In genomic region chr18:45526120-45526841, GRCh38 we compare ENCODE assay signal across 10 cellular contexts.
A peak's percentile ranks its signal among the peaks of the same experiment; 100 is the strongest.
DNase-seq lines count a peak whose midpoint lies in the region; ATAC-seq and TF ChIP-seq lines count a peak whose summit lies in the region.
"Had no signal": no experiment of that assay in that cellular context is flagged by ENCODE, and none has a peak within 500 bp of the region (broad histone marks: within the 10 kb centered on the region; RNA-seq: fewer than 3 reads in every experiment).

No MANE protein-coding gene starts in this region.

- H3K4me1 Mint-ChIP-seq in WTC11: no peaks in the 10 kb centered on the region
- H3K4me1 Mint-ChIP-seq: natural killer cell had no signal

- H3K9me3 Mint-ChIP-seq in WTC11: no peaks in the 10 kb centered on the region
- H3K9me3 Mint-ChIP-seq: natural killer cell had no signal

- peaks cover 12% of the 10 kb centered on the region for H3K4me1 ChIP-seq in vagina

- H3K9me3 ChIP-seq in vagina: no peaks in the 10 kb centered on the region

- H3K36me3 Mint-ChIP-seq in WTC11: no peaks in the 10 kb centered on the region
- H3K36me3 Mint-ChIP-seq: natural killer cell had no signal

- peak overlapping the region; percentile 0 for H3K27ac ChIP-seq in vagina
- H3K27ac ChIP-seq: KMS-11 had no signal

- DNase-seq in Right ventricle myocardium superior (no peak), cardiac septum (ENCODE audit: low spot score) (no peak), choroid plexus epithelial cell (ENCODE audit: low read depth) (peak; percentile 58), kidney epithelial cell (ENCODE audit: low read depth) (no peak), vagina (ENCODE audit: extremely low spot score in 2 of 2) (no peak), WTC11 (ENCODE audit: low spot score) (no peak), amygdala (lab: John Stamatoyannopoulos, UW) (no peak), A172 (ENCODE audit: low spot score) (no peak)
- DNase-seq: natural killer cell had no signal

- ATAC-seq in Right ventricle myocardium superior (ENCODE audit: poor library complexity) (peak; percentile 18), WTC11 (no peak)
- ATAC-seq: natural killer cell had no signal

- POLR2A ChIA-PET in WTC11 (lab: Charles Lee): no interaction called here

- no peaks in the 10 kb centered on the region for H3K27me3 Mint-ChIP-seq in WTC11 (ENCODE audit: low read depth)

- H3K36me3 ChIP-seq in kidney epithelial cell (ENCODE audit: control insufficient read depth, insufficient read depth, low read length) (no peaks in the 10 kb centered on the region), vagina (no peaks in the 10 kb centered on the region)

- H3K4me3 ChIP-seq in choroid plexus epithelial cell (ENCODE audit: low read depth, low read length) (no peak overlapping the region), kidney epithelial cell (ENCODE audit: low read depth, low read length) (no peak overlapping the region), vagina (no peak overlapping the region)

- H3K27ac Mint-ChIP-seq in WTC11: no peak overlapping the region
- H3K27ac Mint-ChIP-seq: natural killer cell had no signal

- no peak for TF ChIP-seq POLR2A in vagina (IDR thresholded peaks at IDR 0.05)

- no peaks in the 10 kb centered on the region for H3K27me3 ChIP-seq in kidney epithelial cell (ENCODE audit: control insufficient read depth, insufficient read depth, low read length)
- no peaks in the 10 kb centered on the region for H3K27me3 ChIP-seq in vagina

- H3K4me3 Mint-ChIP-seq in WTC11: no peak overlapping the region
- H3K4me3 Mint-ChIP-seq: natural killer cell had no signal

- TF ChIP-seq CTCF in choroid plexus epithelial cell (conservative IDR thresholded peaks at IDR 0.05; ENCODE audit: low read depth, low read length) (peak; percentile 41), kidney epithelial cell (IDR thresholded peaks at IDR 0.05; ENCODE audit: insufficient read depth, low read length, poor library complexity, severe bottlenecking) (peak; percentile 5), vagina (IDR thresholded peaks at IDR 0.05) (no peak), WTC11 (IDR thresholded peaks at IDR 0.05) (no peak)

- CTCF ChIA-PET in WTC11 (lab: Charles Lee): interaction anchor here (0.6 to 1.2 kb wide), 3 partner anchors 8 to 140 kb away, joined by 3 to 4 read pairs (median 3); no protein-coding TSS in a partner anchor

- intact Hi-C loops in Right ventricle myocardium superior (cut with DNase I) (no loop called here), cardiac septum (cut with DNase I) (no loop called here), vagina (cut with DNase I) (loop anchor here (10.0 kb wide), 1 partner anchor 201 kb away; no protein-coding TSS in a partner anchor)

TF ChIP-seq in WTC11, 78 proteins besides CTCF, POLR2A, EP300 and RAD21 (continues in another document):
- TF ChIP-seq AFF4 (CRISPR knock-in tag; IDR thresholded peaks at IDR 0.05; ENCODE audit: borderline replicate concordance) (no peak), ZNF138 (CRISPR knock-in tag; conservative IDR thresholded peaks at IDR 0.05) (no peak), MXD4 (CRISPR knock-in tag; IDR thresholded peaks at IDR 0.05; ENCODE audit: borderline replicate concordance) (no peak), NFYB (CRISPR knock-in tag; conservative IDR thresholded peaks at IDR 0.05; ENCODE audit: low read depth) (no peak), ZMAT4 (CRISPR knock-in tag; IDR thresholded peaks at IDR 0.05) (no peak), NR3C1 (CRISPR knock-in tag; conservative IDR thresholded peaks at IDR 0.05; ENCODE audit: low read depth) (no peak), FOXJ3 (CRISPR knock-in tag; IDR thresholded peaks at IDR 0.05; ENCODE audit: borderline replicate concordance) (no peak), ZNF532 (CRISPR knock-in tag; IDR thresholded peaks at IDR 0.05; ENCODE audit: borderline replicate concordance) (no peak), ZNF232 (CRISPR knock-in tag; IDR thresholded peaks at IDR 0.05) (no peak), E2F1 (CRISPR knock-in tag; IDR thresholded peaks at IDR 0.05) (no peak), MLX (CRISPR knock-in tag; IDR thresholded peaks at IDR 0.05) (no peak), IRF2 (CRISPR knock-in tag; IDR thresholded peaks at IDR 0.05; ENCODE audit: borderline replicate concordance, low read depth) (no peak), SP1 (CRISPR knock-in tag; conservative IDR thresholded peaks at IDR 0.05) (no peak), SOX15 (CRISPR knock-in tag; IDR thresholded peaks at IDR 0.05) (no peak)

Comparison
In these comparisons a context has a peak if more than half of its experiments do, and no peak if none do; other contexts are left out.
1. CTCF ChIP-seq: peak in choroid plexus epithelial cell (single experiment) and kidney epithelial cell (single experiment); none in vagina (0 of 3) and WTC11 (single experiment).